In the genomic region with DNA sequence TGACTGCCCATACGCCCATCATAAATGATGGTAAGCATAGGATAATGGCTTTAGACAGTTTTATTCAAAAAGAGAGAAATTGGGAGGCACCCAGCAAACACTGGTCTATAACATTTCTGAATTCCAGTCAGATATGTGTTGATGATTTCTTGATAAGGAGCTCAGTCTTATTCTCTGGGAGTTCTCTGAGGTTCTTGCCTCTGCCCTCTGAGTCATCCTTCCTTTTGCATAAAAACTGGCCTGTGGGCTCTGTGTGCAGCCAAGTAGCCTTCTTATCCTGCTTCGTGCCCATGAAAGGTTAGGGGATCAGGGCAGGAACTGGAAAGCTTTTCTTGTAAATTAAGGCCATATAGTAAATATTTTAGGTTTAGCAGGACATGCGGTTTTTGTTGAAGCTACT, we compare ENCODE assay signal across 11 cellular contexts. TPM values are rescaled to one million over a fixed set of nuclear protein-coding genes. Genes with fewer than 3 reads are reported as not detected.
DNase-seq lines count a peak whose midpoint lies in the region; ATAC-seq and TF ChIP-seq lines count a peak whose summit lies in the region.
"Had no signal": no experiment of that assay in that cellular context is flagged by ENCODE, and none has a peak within 500 bp of the region (broad histone marks: within the 10 kb centered on the region; RNA-seq: fewer than 3 reads in every experiment).

No MANE protein-coding gene starts in this region.

- ATAC-seq in mucosa of descending colon: no peak

- no peaks in the 10 kb centered on the region for H3K27me3 ChIP-seq in adipocyte (replicated peaks; ENCODE audit: control insufficient read depth, insufficient read depth, low read length)
- no peaks in the 10 kb centered on the region for H3K27me3 ChIP-seq in tibial nerve

- TF ChIP-seq POLR2A in tibial nerve (IDR thresholded peaks at IDR 0.05): no peak

- DNase-seq in A172 (ENCODE audit: low spot score) (peak; percentile 83), HS-5 (ENCODE audit: low read depth) (peak; percentile 25), adipocyte (ENCODE audit: low read depth) (peak; percentile 66), glomerular endothelial cell (ENCODE audit: extremely low read depth, low read depth, low spot score) (peak; percentile 56), tibial nerve (ENCODE audit: low spot score in 2 of 2) (no peak), NCI-H1105 treated with DMSO at 0.1 percent for 48 hours (lab: John Stamatoyannopoulos, UW) (no peak), mucosa of descending colon (no peak)
- DNase-seq in activated CD8-positive, alpha-beta memory T cell treated with anti-CD3 and anti-CD28 coated beads, Interleukin-2, amount 50 U/mL, for 48 hours: no peak
- DNase-seq: NCI-H1417 treated with DMSO at 0.1 percent for 48 hours; stimulated activated CD4-positive, alpha-beta T cell treated with anti-CD3 and anti-CD28 coated beads, Interleukin-4, amount 100 ng/mL, for 4 hours; WERI-Rb-1 had no signal

- H3K4me1 ChIP-seq in adipocyte (ENCODE audit: control insufficient read depth, insufficient read depth, low read length): peaks cover 34% of the 10 kb centered on the region
- H3K4me1 ChIP-seq in tibial nerve: peaks cover 0 to 11% (median 4%) of the 10 kb centered on the region in 4 donors
- H3K4me1 ChIP-seq in mucosa of descending colon (ENCODE audit: low read depth): no peaks in the 10 kb centered on the region

- WGBS in tibial nerve, 2 donors: 60 to 69% methylated on average over 3 of the region's 3 CpGs

- intact Hi-C loops in mucosa of descending colon (cut with DNase I, micrococcal nuclease): no loop called here

- H3K4me3 ChIP-seq in adipocyte (ENCODE audit: low read length) (no peak overlapping the region), tibial nerve (no peak overlapping the region), mucosa of descending colon (no peak overlapping the region)

- H3K9ac ChIP-seq in adipocyte (ENCODE audit: low read length): no peak overlapping the region

- no peaks in the 10 kb centered on the region for H3K9me3 ChIP-seq in adipocyte (ENCODE audit: control insufficient read depth, low read length)
- H3K9me3 ChIP-seq in tibial nerve: no peaks in the 10 kb centered on the region
- H3K9me3 ChIP-seq in mucosa of descending colon: no peaks in the 10 kb centered on the region

- no peak for TF ChIP-seq CTCF in tibial nerve (IDR thresholded peaks at IDR 0.05)
- TF ChIP-seq CTCF in mucosa of descending colon (IDR thresholded peaks at IDR 0.05): no peak

- no peak for TF ChIP-seq EP300 in tibial nerve (IDR thresholded peaks at IDR 0.05)

- H3K27ac ChIP-seq in tibial nerve: no peak overlapping the region
- H3K27ac ChIP-seq: WERI-Rb-1 had no signal

- H3K36me3 ChIP-seq in adipocyte (ENCODE audit: control insufficient read depth, insufficient read depth, low read length, severe bottlenecking) (peaks cover 52% of the 10 kb centered on the region), tibial nerve (peaks cover 0 to 75% (median 13%) of the 10 kb centered on the region in 3 donors), mucosa of descending colon (ENCODE audit: low read depth) (no peaks in the 10 kb centered on the region)

RNA-seq across cellular contexts. Expression of a gene that starts 48.9 kb away (rescaled TPM):
- total RNA-seq in A172 (2014; rRNA removed; shearing (Covaris generic)): 64.7 and 81.5 TPM in 2 replicates
- total RNA-seq in glomerular endothelial cell (45.8 and 51.0 TPM in 2 replicates), tibial nerve (10 to 100 TPM; 54.6 to 64.0 (median 60.3) TPM), mucosa of descending colon (100 to 1,000 TPM in 2 of 3 donors, 10 to 100 TPM in 1; 74.3 to 103 (median 102) TPM)

Comparison
In these comparisons a context has a peak if more than half of its experiments do, and no peak if none do; other contexts are left out.
1. DNase-seq: peak in A172 (single experiment), HS-5 (single experiment), adipocyte (single experiment) and glomerular endothelial cell (single experiment); none in tibial nerve (0 of 2), NCI-H1105 treated with DMSO at 0.1 percent for 48 hours (single experiment), activated CD8-positive, alpha-beta memory T cell treated with anti-CD3 and anti-CD28 coated beads, Interleukin-2, amount 50 U/mL, for 48 hours (single experiment) and mucosa of descending colon (0 of 3).